In genomic region chr14:100042328-100042727, GRCh38 we compare ENCODE assay signal across 2 cellular contexts.
TF ChIP-seq lines count a peak whose summit lies in the region.

No MANE protein-coding gene starts in this region.

TF ChIP-seq in liver, 16 proteins besides CTCF, POLR2A, EP300 and RAD21 (continued from another document):
- TF ChIP-seq MAX (IDR thresholded peaks at IDR 0.05): peak; percentile 24
TF ChIP-seq in liver: peak in this region for 5.

TF ChIP-seq in HepG2, 621 proteins besides CTCF, POLR2A, EP300 and RAD21 (continued from another document):
- TF ChIP-seq CBX2 (IDR thresholded peaks at IDR 0.05; ENCODE audit: low read depth, low read length) (no peak), CBX2 (CRISPR knock-in tag; IDR thresholded peaks at IDR 0.05; ENCODE audit: low read depth) (no peak), IRX3 (CRISPR knock-in tag; IDR thresholded peaks at IDR 0.05; ENCODE audit: borderline replicate concordance, low read depth) (no peak), ZFP62 (CRISPR knock-in tag; IDR thresholded peaks at IDR 0.05) (no peak), ZBTB8A (CRISPR knock-in tag; IDR thresholded peaks at IDR 0.05; ENCODE audit: borderline replicate concordance, low read depth) (no peak), NR2F1 (CRISPR knock-in tag; IDR thresholded peaks at IDR 0.05) (no peak), ZFP90 (CRISPR knock-in tag; IDR thresholded peaks at IDR 0.05; ENCODE audit: borderline replicate concordance) (no peak), HMGXB4 (CRISPR knock-in tag; IDR thresholded peaks at IDR 0.05; ENCODE audit: borderline replicate concordance in 1 of 2, low read depth in 1 of 2) (no peak), FOXC1 (CRISPR knock-in tag; IDR thresholded peaks at IDR 0.05; ENCODE audit: borderline replicate concordance) (no peak), ZNF407 (CRISPR knock-in tag; IDR thresholded peaks at IDR 0.05; ENCODE audit: not compliant biosample characterization) (no peak), ZNF431 (CRISPR knock-in tag; IDR thresholded peaks at IDR 0.05; ENCODE audit: borderline replicate concordance, low read depth) (no peak), RBFOX2 (IDR thresholded peaks at IDR 0.05; ENCODE audit: low read depth, low read length) (no peak), ZNF749 (CRISPR knock-in tag; IDR thresholded peaks at IDR 0.05; ENCODE audit: borderline replicate concordance) (no peak), NFYB (CRISPR knock-in tag; IDR thresholded peaks at IDR 0.05) (no peak), TFDP2 (CRISPR knock-in tag; IDR thresholded peaks at IDR 0.05) (no peak), ZNF503 (CRISPR knock-in tag; IDR thresholded peaks at IDR 0.05) (no peak), JDP2 (CRISPR knock-in tag; IDR thresholded peaks at IDR 0.05; ENCODE audit: borderline replicate concordance) (no peak), ZBED4 (CRISPR knock-in tag; IDR thresholded peaks at IDR 0.05; ENCODE audit: borderline replicate concordance) (no peak), ZNF496 (CRISPR knock-in tag; IDR thresholded peaks at IDR 0.05; ENCODE audit: insufficient replicate concordance) (no peak)
